ENCODE assay signal across 8 cellular contexts in the genomic region with DNA sequence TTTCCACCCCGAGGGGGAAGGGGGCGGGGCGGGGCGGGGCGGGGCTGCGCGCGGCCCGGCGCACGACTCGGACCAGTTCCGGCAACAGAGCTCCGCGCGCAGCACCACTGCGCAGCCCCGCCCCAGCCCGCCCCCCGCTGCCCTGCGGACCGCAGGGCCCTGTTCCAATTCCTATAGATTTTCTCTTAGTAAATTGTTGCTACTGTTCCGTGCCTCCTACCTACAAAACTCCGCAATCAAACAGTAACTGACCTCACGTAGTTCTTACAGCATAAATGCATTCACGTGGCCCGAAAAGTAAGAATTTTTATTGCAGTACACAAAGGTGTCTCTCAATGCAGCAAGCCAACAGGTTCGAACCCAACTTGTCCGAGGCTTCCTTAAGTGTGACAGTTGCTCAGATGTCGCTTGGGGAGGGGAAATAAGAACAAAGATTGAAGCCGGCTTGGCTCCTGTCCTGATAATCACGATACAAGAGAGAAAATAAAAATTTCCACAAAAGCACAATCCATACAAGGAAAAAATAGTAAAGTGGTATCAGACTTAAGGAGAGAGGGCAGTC. TPM values are rescaled to one million over a fixed set of nuclear protein-coding genes. Genes with fewer than 3 reads are reported as not detected.
DNase-seq lines count a peak whose midpoint lies in the region; ATAC-seq lines count a peak whose summit lies in the region.

No MANE protein-coding gene starts in this region.

- peak; percentile 29 for ATAC-seq in GM18861 (IDR thresholded peaks at IDR 0.05; ENCODE audit: unreplicated experiment)
- ATAC-seq in HG02981 (IDR thresholded peaks at IDR 0.05; ENCODE audit: unreplicated experiment), result peak; percentile 56

- peak overlapping the region; percentile 92 for H3K4me3 Mint-ChIP-seq in activated naive CD4-positive, alpha-beta T cell treated with anti-CD3 and anti-CD28 coated beads, Interleukin-2, amount 50 U/mL, for 24 hours

- peak overlapping the region; percentile 97 for H3K27ac Mint-ChIP-seq in activated naive CD4-positive, alpha-beta T cell treated with anti-CD3 and anti-CD28 coated beads, Interleukin-2, amount 50 U/mL, for 24 hours

- H3K9me3 Mint-ChIP-seq in activated naive CD4-positive, alpha-beta T cell treated with anti-CD3 and anti-CD28 coated beads, Interleukin-2, amount 50 U/mL, for 24 hours, result no peaks in the 10 kb centered on the region

- no peaks in the 10 kb centered on the region for H3K36me3 Mint-ChIP-seq in activated naive CD4-positive, alpha-beta T cell treated with anti-CD3 and anti-CD28 coated beads, Interleukin-2, amount 50 U/mL, for 24 hours

- H3K4me1 Mint-ChIP-seq in activated naive CD4-positive, alpha-beta T cell treated with anti-CD3 and anti-CD28 coated beads, Interleukin-2, amount 50 U/mL, for 24 hours, result peaks cover 41% of the 10 kb centered on the region

- DNase-seq in CD1c-positive myeloid dendritic cell (ENCODE audit: extremely low spot score), result peak; percentile 89
- peak; percentile 86 to 93 for DNase-seq in NCI-H446 (lab: John Stamatoyannopoulos, UW)
- peak; percentile 94 for DNase-seq in germinal center (ENCODE audit: low spot score)
- peak; percentile 86 for DNase-seq in occipital lobe (lab: John Stamatoyannopoulos, UW)
- DNase-seq in NCI-H69 (lab: John Stamatoyannopoulos, UW), result no peak

- H3K27me3 Mint-ChIP-seq in activated naive CD4-positive, alpha-beta T cell treated with anti-CD3 and anti-CD28 coated beads, Interleukin-2, amount 50 U/mL, for 24 hours, result no peaks in the 10 kb centered on the region

RNA-seq across cellular contexts. Expression of a gene that starts 1.2 kb away (rescaled TPM):
- 46.8 TPM for total RNA-seq in occipital lobe
